22 cellular contexts compared by ENCODE assay signal in genomic region chr9:35629597-35629996, GRCh38. TPM values are rescaled to one million over a fixed set of nuclear protein-coding genes. Genes with fewer than 3 reads are reported as not detected.
DNase-seq lines count a peak whose midpoint lies in the region; ATAC-seq, FAIRE-seq and TF ChIP-seq lines count a peak whose summit lies in the region.
"Had no signal": no experiment of that assay in that cellular context is flagged by ENCODE, and none has a peak within 500 bp of the region (broad histone marks: within the 10 kb centered on the region; RNA-seq: fewer than 3 reads in every experiment).

No MANE protein-coding gene starts in this region.

- no peak overlapping the region for H3K4me2 ChIP-seq in keratinocyte (ENCODE audit: control insufficient read depth, extremely low read depth, insufficient read depth, low read depth, low read length)

- no peak for TF ChIP-seq CTCF in natural killer cell (IDR thresholded peaks at IDR 0.05)
- TF ChIP-seq CTCF in activated CD8-positive, alpha-beta T cell treated with anti-CD3 and anti-CD28 coated beads for 36 hours (IDR thresholded peaks at IDR 0.05), result no peak
- no peak for TF ChIP-seq CTCF in keratinocyte (optimal IDR thresholded peaks at IDR 0.05 in 1 of 3, IDR thresholded peaks at IDR 0.05 in 1 of 3, conservative IDR thresholded peaks at IDR 0.05 in 1 of 3; ENCODE audit: extremely low read depth in 1 of 3, insufficient read depth in 2 of 3, low read length in 3 of 3)

- H3K9me3 ChIP-seq in keratinocyte (ENCODE audit: control insufficient read depth, low read depth, low read length), result no peaks in the 10 kb centered on the region
- H3K9me3 ChIP-seq: BE2C had no signal

- ATAC-seq in natural killer cell treated with Interleukin-12 subunit alpha and Interleukin-12 subunit beta and Interleukin-15 and Interleukin-18, amount 100 ng/mL, for 72 hours, result no peak
- ATAC-seq in natural killer cell (no peak), HG03139 (IDR thresholded peaks at IDR 0.05; ENCODE audit: unreplicated experiment) (no peak), HG02852 (IDR thresholded peaks at IDR 0.05; ENCODE audit: unreplicated experiment) (no peak)
- peak; percentile 47 for ATAC-seq in activated CD8-positive, alpha-beta T cell treated with anti-CD3 and anti-CD28 coated beads for 36 hours

- no peak overlapping the region for H3K9ac ChIP-seq in keratinocyte (ENCODE audit: control insufficient read depth, extremely low read depth, insufficient read depth, low read length)

- POLR2A ChIA-PET in activated CD8-positive, alpha-beta T cell treated with anti-CD3 and anti-CD28 coated beads for 36 hours (lab: Charles Lee), result interaction anchor here (0.6 to 3.0 kb wide), 3 partner anchors 10 to 18 kb away, joined by 3 to 8 read pairs (median 7); no protein-coding TSS in a partner anchor

- H3K27me3 ChIP-seq in keratinocyte (ENCODE audit: control insufficient read depth, extremely low read depth, insufficient read depth, low read length), result no peaks in the 10 kb centered on the region
- H3K27me3 ChIP-seq: BE2C had no signal

- H3K4me1 ChIP-seq in keratinocyte (ENCODE audit: control insufficient read depth, extremely low read depth, insufficient read depth, low read length), result no peaks in the 10 kb centered on the region
- H3K4me1 ChIP-seq: BE2C had no signal

- H3K9me3 Mint-ChIP-seq in natural killer cell treated with Interleukin-12 subunit alpha and Interleukin-12 subunit beta and Interleukin-15 and Interleukin-18, amount 100 ng/mL, for 72 hours, result no peaks in the 10 kb centered on the region
- no peaks in the 10 kb centered on the region for H3K9me3 Mint-ChIP-seq in natural killer cell
- H3K9me3 Mint-ChIP-seq in activated CD8-positive, alpha-beta T cell treated with anti-CD3 and anti-CD28 coated beads for 36 hours, result no peaks in the 10 kb centered on the region
- H3K9me3 Mint-ChIP-seq: HFFc6 had no signal

- H3K79me2 ChIP-seq in keratinocyte (ENCODE audit: control insufficient read depth, insufficient read depth, low read length), result no peaks in the 10 kb centered on the region

- no peak overlapping the region for H3K27ac ChIP-seq in keratinocyte (ENCODE audit: control insufficient read depth, insufficient read depth, low read length)
- H3K27ac ChIP-seq: SK-N-MC had no signal

- H3K4me3 ChIP-seq in keratinocyte (ENCODE audit: control insufficient read depth in 2 of 3, extremely low read depth in 1 of 3, insufficient read depth in 2 of 3, low read depth in 1 of 3, low read length in 3 of 3), result no peak overlapping the region
- H3K4me3 ChIP-seq: SK-N-MC had no signal

- no peak overlapping the region for H2AFZ ChIP-seq in keratinocyte (ENCODE audit: control insufficient read depth, low read length)

- DNase-seq in natural killer cell treated with Interleukin-12 subunit alpha and Interleukin-12 subunit beta and Interleukin-15 and Interleukin-18, amount 100 ng/mL, for 72 hours (ENCODE audit: low spot score), result peak; percentile 25
- DNase-seq in natural killer cell (no peak), keratinocyte (ENCODE audit: low read depth, low spot score) (no peak), DMS114 treated with DMSO at 0.1 percent for 48 hours (lab: John Stamatoyannopoulos, UW; ENCODE audit: unreplicated experiment) (no peak)
- DNase-seq in activated CD8-positive, alpha-beta T cell treated with anti-CD3 and anti-CD28 coated beads for 36 hours, result no peak
- DNase-seq: BE2C, DMS79, H7, HFFc6, Kasumi-1, NCI-H1694, NCI-H2081, NCI-H2171 treated with DMSO at 0.1 percent for 48 hours, NCI-H524 treated with DMSO at 0.1 percent for 48 hours, NCI-H82, RPMI8226, SHP77 treated with DMSO at 0.1 percent for 48 hours had no signal

- CTCF ChIA-PET in activated CD8-positive, alpha-beta T cell treated with anti-CD3 and anti-CD28 coated beads for 36 hours (lab: Charles Lee), result interaction anchor here (1.4 to 4.6 kb wide), 11 partner anchors 10 to 67 kb away, joined by 3 to 25 read pairs (median 6); partner anchors contain the start of genes ARHGEF39, CCDC107 and RMRP

- intact Hi-C loops in natural killer cell (cut with micrococcal nuclease), result no loop called here
- intact Hi-C loops in activated CD8-positive, alpha-beta T cell treated with anti-CD3 and anti-CD28 coated beads for 36 hours (cut with micrococcal nuclease), result no loop called here

- H3K9me1 ChIP-seq in keratinocyte (ENCODE audit: control insufficient read depth, extremely low read depth, insufficient read depth, low read length), result no peaks in the 10 kb centered on the region

- no peaks in the 10 kb centered on the region for H3K36me3 Mint-ChIP-seq in natural killer cell treated with Interleukin-12 subunit alpha and Interleukin-12 subunit beta and Interleukin-15 and Interleukin-18, amount 100 ng/mL, for 72 hours
- H3K36me3 Mint-ChIP-seq in natural killer cell, result no peaks in the 10 kb centered on the region
- no peaks in the 10 kb centered on the region for H3K36me3 Mint-ChIP-seq in activated CD8-positive, alpha-beta T cell treated with anti-CD3 and anti-CD28 coated beads for 36 hours (ENCODE audit: low read depth)

- no peaks in the 10 kb centered on the region for H3K36me3 ChIP-seq in keratinocyte (ENCODE audit: control insufficient read depth in 2 of 2, extremely low read depth in 1 of 2, insufficient read depth in 2 of 2, low read length in 2 of 2)
- H3K36me3 ChIP-seq: BE2C had no signal

- H3K27ac Mint-ChIP-seq in natural killer cell treated with Interleukin-12 subunit alpha and Interleukin-12 subunit beta and Interleukin-15 and Interleukin-18, amount 100 ng/mL, for 72 hours, result no peak overlapping the region
- H3K27ac Mint-ChIP-seq in natural killer cell, result no peak overlapping the region
- no peak overlapping the region for H3K27ac Mint-ChIP-seq in activated CD8-positive, alpha-beta T cell treated with anti-CD3 and anti-CD28 coated beads for 36 hours
- H3K27ac Mint-ChIP-seq: HFFc6 had no signal

- peaks cover 5% of the 10 kb centered on the region in 2 donors for H3K4me1 Mint-ChIP-seq in natural killer cell treated with Interleukin-12 subunit alpha and Interleukin-12 subunit beta and Interleukin-15 and Interleukin-18, amount 100 ng/mL, for 72 hours (ENCODE audit: low read depth in 2 of 2)
- peaks cover 2 to 9% of the 10 kb centered on the region in 2 donors for H3K4me1 Mint-ChIP-seq in natural killer cell
- peaks cover 17% of the 10 kb centered on the region for H3K4me1 Mint-ChIP-seq in activated CD8-positive, alpha-beta T cell treated with anti-CD3 and anti-CD28 coated beads for 36 hours (ENCODE audit: low read depth)

- dilution Hi-C loops in keratinocyte (cut with MboI; ENCODE audit: extremely low pct_ligation_motif_present, low sequenced_read_pairs), result no loop called here

- no peaks in the 10 kb centered on the region for H4K20me1 ChIP-seq in keratinocyte (ENCODE audit: control insufficient read depth, extremely low read depth, insufficient read depth, low read length)

- FAIRE-seq in keratinocyte (lab: Jason Lieb, UNC), result peak; percentile 9

- H3K4me3 Mint-ChIP-seq in natural killer cell treated with Interleukin-12 subunit alpha and Interleukin-12 subunit beta and Interleukin-15 and Interleukin-18, amount 100 ng/mL, for 72 hours, result no peak overlapping the region
- H3K4me3 Mint-ChIP-seq in natural killer cell, result no peak overlapping the region
- no peak overlapping the region for H3K4me3 Mint-ChIP-seq in activated CD8-positive, alpha-beta T cell treated with anti-CD3 and anti-CD28 coated beads for 36 hours
- H3K4me3 Mint-ChIP-seq: HFFc6 had no signal

- no peaks in the 10 kb centered on the region for H3K27me3 Mint-ChIP-seq in natural killer cell treated with Interleukin-12 subunit alpha and Interleukin-12 subunit beta and Interleukin-15 and Interleukin-18, amount 100 ng/mL, for 72 hours
- H3K27me3 Mint-ChIP-seq in natural killer cell (ENCODE audit: low read depth in 2 of 2), result no peaks in the 10 kb centered on the region
- H3K27me3 Mint-ChIP-seq in activated CD8-positive, alpha-beta T cell treated with anti-CD3 and anti-CD28 coated beads for 36 hours, result no peaks in the 10 kb centered on the region

RNA-seq across cellular contexts. Expression of gene CD72, which starts 11.4 kb away (rescaled TPM):
- total RNA-seq in natural killer cell treated with Interleukin-12 subunit alpha and Interleukin-12 subunit beta and Interleukin-15 and Interleukin-18, amount 100 ng/mL, for 72 hours, result 1 to 10 TPM; 7.0 to 8.8 TPM
- 10 to 100 TPM; 27.0 to 48.1 (median 32.3) TPM for total RNA-seq in natural killer cell
- 10 to 100 TPM; 13.1 to 15.5 TPM for total RNA-seq in activated CD8-positive, alpha-beta T cell treated with anti-CD3 and anti-CD28 coated beads for 36 hours
- 0.66 to 2.4 TPM (median 0.82 TPM) in 3 replicates for polyA plus RNA-seq in keratinocyte
- polyA plus RNA-seq in keratinocyte (2011; ENCODE audit: low read depth), result 1.2 TPM
- polyA plus RNA-seq in keratinocyte (2011; cell fraction: cytosol; rRNA removed), result 0.85 and 1.5 TPM in 2 replicates
- polyA plus RNA-seq in keratinocyte (2011; cell fraction: nucleus; rRNA removed), result 9.2 and 12.4 TPM in 2 replicates
- polyA plus RNA-seq in keratinocyte (2012; ENCODE audit: low replicate concordance), result 0.40 and 2.7 TPM in 2 replicates
- polyA minus RNA-seq in keratinocyte, result 0.56 to 1.1 TPM (median 0.95 TPM) in 3 replicates
- not detected for polyA minus RNA-seq in keratinocyte (2011; cell fraction: cytosol; rRNA and poly(A)+ RNA removed)
- 1.7 and 2.2 TPM in 2 replicates for polyA minus RNA-seq in keratinocyte (2011; cell fraction: nucleus; rRNA and poly(A)+ RNA removed)
- total RNA-seq: A673 had no signal

RNA-seq across cellular contexts. Expression of gene SIT1, which starts 21.1 kb away (rescaled TPM):
- 1 to 10 TPM; 3.5 to 7.1 TPM for total RNA-seq in natural killer cell treated with Interleukin-12 subunit alpha and Interleukin-12 subunit beta and Interleukin-15 and Interleukin-18, amount 100 ng/mL, for 72 hours
- 1 to 10 TPM in 2 of 3 donors, not detected in 1; 1.2 to 1.4 TPM for total RNA-seq in natural killer cell
- total RNA-seq in activated CD8-positive, alpha-beta T cell treated with anti-CD3 and anti-CD28 coated beads for 36 hours, result 100 to 1,000 TPM in 1 of 2 experiments, 10 to 100 TPM in 1; 99.9 to 102 TPM
- polyA plus RNA-seq in keratinocyte, result not detected in 3 replicates
- not detected for polyA plus RNA-seq in keratinocyte (2011; ENCODE audit: low read depth)
- polyA plus RNA-seq in keratinocyte (2011; cell fraction: cytosol; rRNA removed), result not detected in 2 replicates
- not detected in 2 replicates for polyA plus RNA-seq in keratinocyte (2011; cell fraction: nucleus; rRNA removed)
- polyA plus RNA-seq in keratinocyte (2012; ENCODE audit: low replicate concordance), result not detected in 2 replicates
- polyA minus RNA-seq in keratinocyte, result not detected in 3 replicates
- not detected for polyA minus RNA-seq in keratinocyte (2011; cell fraction: cytosol; rRNA and poly(A)+ RNA removed)
- polyA minus RNA-seq in keratinocyte (2011; cell fraction: nucleus; rRNA and poly(A)+ RNA removed), result not detected in 2 replicates
- total RNA-seq: A673, HFFc6, MCF 10A had no signal

RNA-seq across cellular contexts. Expression of gene TESK1, which starts 24.5 kb away (rescaled TPM):
- 10 to 100 TPM; 41.4 to 43.3 TPM for total RNA-seq in natural killer cell treated with Interleukin-12 subunit alpha and Interleukin-12 subunit beta and Interleukin-15 and Interleukin-18, amount 100 ng/mL, for 72 hours
- 10 to 100 TPM; 40.7 to 72.5 (median 47.5) TPM for total RNA-seq in natural killer cell
- total RNA-seq in activated CD8-positive, alpha-beta T cell treated with anti-CD3 and anti-CD28 coated beads for 36 hours, result 10 to 100 TPM; 26.1 to 26.9 TPM
- 11.2 to 13.5 TPM (median 11.8 TPM) in 3 replicates for polyA plus RNA-seq in keratinocyte
- polyA plus RNA-seq in keratinocyte (2011; ENCODE audit: low read depth), result 5.0 TPM
- polyA plus RNA-seq in keratinocyte (2011; cell fraction: cytosol; rRNA removed), result 6.4 and 13.4 TPM in 2 replicates
- polyA plus RNA-seq in keratinocyte (2011; cell fraction: nucleus; rRNA removed), result 40.7 and 40.8 TPM in 2 replicates
- 15.6 and 16.5 TPM in 2 replicates for polyA plus RNA-seq in keratinocyte (2012; ENCODE audit: low replicate concordance)
- 10.9 to 29.4 TPM (median 12.3 TPM) in 3 replicates for polyA minus RNA-seq in keratinocyte
- 14.0 TPM for polyA minus RNA-seq in keratinocyte (2011; cell fraction: cytosol; rRNA and poly(A)+ RNA removed)
- polyA minus RNA-seq in keratinocyte (2011; cell fraction: nucleus; rRNA and poly(A)+ RNA removed), result 8.2 and 11.2 TPM in 2 replicates

RNA-seq across cellular contexts. Expression of gene RMRP, which starts 28.2 kb away (rescaled TPM):
- 1,000 to 10,000 TPM; 3,856 to 4,437 TPM for total RNA-seq in natural killer cell treated with Interleukin-12 subunit alpha and Interleukin-12 subunit beta and Interleukin-15 and Interleukin-18, amount 100 ng/mL, for 72 hours
- total RNA-seq in natural killer cell, result 1,000 to 10,000 TPM; 5,042 to 6,602 (median 5,874) TPM
- over 10,000 TPM; 13,164 to 13,311 TPM for total RNA-seq in activated CD8-positive, alpha-beta T cell treated with anti-CD3 and anti-CD28 coated beads for 36 hours
- polyA plus RNA-seq in keratinocyte, result 21.6 to 91.8 TPM (median 40.5 TPM) in 3 replicates
- 29.8 TPM for polyA plus RNA-seq in keratinocyte (2011; ENCODE audit: low read depth)
- polyA plus RNA-seq in keratinocyte (2011; cell fraction: cytosol; rRNA removed), result 31.7 and 49.9 TPM in 2 replicates
- polyA plus RNA-seq in keratinocyte (2011; cell fraction: nucleus; rRNA removed), result 581 and 1,734 TPM in 2 replicates
- 12.7 and 20.0 TPM in 2 replicates for polyA plus RNA-seq in keratinocyte (2012; ENCODE audit: low replicate concordance)
- 5,944 to 36,209 TPM (median 23,721 TPM) in 3 replicates for polyA minus RNA-seq in keratinocyte
- 15,491 TPM for polyA minus RNA-seq in keratinocyte (2011; cell fraction: cytosol; rRNA and poly(A)+ RNA removed)
- polyA minus RNA-seq in keratinocyte (2011; cell fraction: nucleus; rRNA and poly(A)+ RNA removed), result 126,667 and 367,210 TPM in 2 replicates

RNA-seq across cellular contexts. Expression of gene CCDC107, which starts 28.5 kb away (rescaled TPM):
- 10 to 100 TPM; 12.0 to 21.5 TPM for total RNA-seq in natural killer cell treated with Interleukin-12 subunit alpha and Interleukin-12 subunit beta and Interleukin-15 and Interleukin-18, amount 100 ng/mL, for 72 hours
- total RNA-seq in natural killer cell, result 10 to 100 TPM; 30.9 to 37.9 (median 36.8) TPM
- total RNA-seq in activated CD8-positive, alpha-beta T cell treated with anti-CD3 and anti-CD28 coated beads for 36 hours, result 10 to 100 TPM; 12.1 to 13.7 TPM
- polyA plus RNA-seq in keratinocyte, result 10.5 to 14.3 TPM (median 14.1 TPM) in 3 replicates
- polyA plus RNA-seq in keratinocyte (2011; ENCODE audit: low read depth), result 7.1 TPM
- 6.0 and 10.1 TPM in 2 replicates for polyA plus RNA-seq in keratinocyte (2011; cell fraction: cytosol; rRNA removed)
- 10.8 TPM in 2 replicates for polyA plus RNA-seq in keratinocyte (2011; cell fraction: nucleus; rRNA removed)
- 12.5 and 13.3 TPM in 2 replicates for polyA plus RNA-seq in keratinocyte (2012; ENCODE audit: low replicate concordance)
- polyA minus RNA-seq in keratinocyte, result 2.4 to 7.8 TPM (median 4.0 TPM) in 3 replicates
- polyA minus RNA-seq in keratinocyte (2011; cell fraction: cytosol; rRNA and poly(A)+ RNA removed), result 13.6 TPM
- polyA minus RNA-seq in keratinocyte (2011; cell fraction: nucleus; rRNA and poly(A)+ RNA removed), result 3.0 and 3.6 TPM in 2 replicates

Comparison
In these comparisons a context has a peak if more than half of its experiments do, and no peak if none do; other contexts are left out.
1. RNA of gene SIT1, which starts 21.1 kb away (total RNA-seq): 99.9 to 102 TPM in activated CD8-positive, alpha-beta T cell treated with anti-CD3 and anti-CD28 coated beads for 36 hours; 3.5 to 7.1 TPM in natural killer cell treated with Interleukin-12 subunit alpha and Interleukin-12 subunit beta and Interleukin-15 and Interleukin-18, amount 100 ng/mL, for 72 hours and 1.2 to 1.4 TPM in natural killer cell; every median in the first group is over 10 times any median in the second.